Comparison of ENCODE assay signal across 1 cellular context in the genomic region with DNA sequence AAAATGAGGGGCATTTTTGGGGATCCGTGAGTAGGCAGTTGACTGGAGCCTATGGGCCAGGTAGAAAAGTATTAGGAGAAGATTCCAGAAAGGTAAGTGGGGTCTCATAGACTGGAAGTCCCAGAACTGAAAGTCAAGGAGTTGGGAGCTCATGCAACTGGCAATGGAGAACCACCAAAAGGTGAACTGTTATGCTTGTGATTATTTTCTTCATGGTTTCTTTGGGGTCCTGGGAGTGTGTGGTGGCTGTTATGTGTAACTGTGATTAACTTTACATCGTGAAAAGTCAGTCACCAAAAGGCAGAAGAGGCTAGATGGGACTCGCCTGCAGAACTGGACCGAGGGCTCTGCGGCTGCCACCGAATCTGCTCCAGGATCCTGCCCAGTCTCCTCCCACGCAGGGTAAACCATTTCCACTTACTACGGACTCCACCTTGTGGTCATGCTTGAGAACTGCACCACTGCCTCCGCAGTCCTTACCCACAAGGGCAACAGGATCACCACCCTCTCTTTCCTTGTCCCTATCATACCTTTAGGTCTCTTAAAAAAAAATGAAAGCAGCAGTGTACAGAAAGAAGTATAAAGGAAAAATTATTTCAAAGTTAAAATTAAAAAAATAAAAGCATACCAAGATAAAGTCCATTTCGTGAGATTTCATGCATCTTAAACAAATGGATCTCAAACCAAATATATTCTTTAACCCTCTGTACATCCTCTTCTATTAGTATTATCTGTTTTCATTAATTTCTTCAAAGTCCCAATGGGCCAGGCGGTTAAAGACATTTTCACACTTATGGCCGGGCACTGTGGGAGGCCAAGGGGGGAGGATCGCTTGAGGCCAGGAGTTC.
TF ChIP-seq lines count a peak whose summit lies in the region.

No MANE protein-coding gene starts in this region.

TF ChIP-seq in GM12878, 131 proteins besides CTCF, POLR2A, EP300 and RAD21 (continued from another document and continues in another):
- TF ChIP-seq, protein P1, sequence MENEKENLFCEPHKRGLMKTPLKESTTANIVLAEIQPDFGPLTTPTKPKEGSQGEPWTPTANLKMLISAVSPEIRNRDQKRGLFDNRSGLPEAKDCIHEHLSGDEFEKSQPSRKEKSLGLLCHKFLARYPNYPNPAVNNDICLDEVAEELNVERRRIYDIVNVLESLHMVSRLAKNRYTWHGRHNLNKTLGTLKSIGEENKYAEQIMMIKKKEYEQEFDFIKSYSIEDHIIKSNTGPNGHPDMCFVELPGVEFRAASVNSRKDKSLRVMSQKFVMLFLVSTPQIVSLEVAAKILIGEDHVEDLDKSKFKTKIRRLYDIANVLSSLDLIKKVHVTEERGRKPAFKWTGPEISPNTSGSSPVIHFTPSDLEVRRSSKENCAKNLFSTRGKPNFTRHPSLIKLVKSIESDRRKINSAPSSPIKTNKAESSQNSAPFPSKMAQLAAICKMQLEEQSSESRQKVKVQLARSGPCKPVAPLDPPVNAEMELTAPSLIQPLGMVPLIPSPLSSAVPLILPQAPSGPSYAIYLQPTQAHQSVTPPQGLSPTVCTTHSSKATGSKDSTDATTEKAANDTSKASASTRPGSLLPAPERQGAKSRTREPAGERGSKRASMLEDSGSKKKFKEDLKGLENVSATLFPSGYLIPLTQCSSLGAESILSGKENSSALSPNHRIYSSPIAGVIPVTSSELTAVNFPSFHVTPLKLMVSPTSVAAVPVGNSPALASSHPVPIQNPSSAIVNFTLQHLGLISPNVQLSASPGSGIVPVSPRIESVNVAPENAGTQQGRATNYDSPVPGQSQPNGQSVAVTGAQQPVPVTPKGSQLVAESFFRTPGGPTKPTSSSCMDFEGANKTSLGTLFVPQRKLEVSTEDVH (IDR thresholded peaks at IDR 0.05; ENCODE audit: low read depth, partially characterized antibody): no peak
- TF ChIP-seq RCOR1 (conservative IDR thresholded peaks at IDR 0.05; ENCODE audit: low read depth, low read length) (no peak), YBX1 (IDR thresholded peaks at IDR 0.05) (no peak), ASH2L (IDR thresholded peaks at IDR 0.05; ENCODE audit: borderline replicate concordance, low read depth) (no peak), WRNIP1 (IDR thresholded peaks at IDR 0.05; ENCODE audit: borderline replicate concordance, low read depth, low read length) (no peak), ATF7 (IDR thresholded peaks at IDR 0.05; ENCODE audit: low read depth) (0 out of 2 replicates have a peak, but pooled peaks have one; percentile 32), JUND (IDR thresholded peaks at IDR 0.05; ENCODE audit: low read depth, low read length) (no peak), RELA (IDR thresholded peaks at IDR 0.05; ENCODE audit: borderline replicate concordance, partially characterized antibody) (no peak), TARDBP (IDR thresholded peaks at IDR 0.05; ENCODE audit: borderline replicate concordance) (no peak), CHD1 (IDR thresholded peaks at IDR 0.05; ENCODE audit: low read depth, low read length) (no peak), FOXM1 (IDR thresholded peaks at IDR 0.05; ENCODE audit: low read depth, low read length) (no peak), KDM1A (IDR thresholded peaks at IDR 0.05; ENCODE audit: borderline replicate concordance) (no peak), NBN (IDR thresholded peaks at IDR 0.05) (0 out of 2 replicates have a peak, but pooled peaks have one; percentile 68), IRF4 (IDR thresholded peaks at IDR 0.05; ENCODE audit: low read depth, low read length) (peak; percentile 56; the same call in 1 of the 2 replicates), BMI1 (IDR thresholded peaks at IDR 0.05; ENCODE audit: borderline replicate concordance) (no peak), NR2C2 (IDR thresholded peaks at IDR 0.05; ENCODE audit: borderline replicate concordance, control insufficient read depth, insufficient read length, low read depth) (no peak), RAD51 (IDR thresholded peaks at IDR 0.05) (no peak), HDGF (IDR thresholded peaks at IDR 0.05) (peak; percentile 53; the same call in 1 of the 2 replicates), RBBP5 (conservative IDR thresholded peaks at IDR 0.05) (no peak), SMAD1 (IDR thresholded peaks at IDR 0.05; ENCODE audit: low read depth, partially characterized antibody) (no peak), SP1 (IDR thresholded peaks at IDR 0.05; ENCODE audit: low read depth, low read length) (no peak), TCF3 (IDR thresholded peaks at IDR 0.05; ENCODE audit: borderline replicate concordance, insufficient read depth, low read depth, low read length) (no peak), PAX5 (IDR thresholded peaks at IDR 0.05; ENCODE audit: borderline replicate concordance, low read depth, low read length) (no peak), GABPA (IDR thresholded peaks at IDR 0.05; ENCODE audit: low read depth) (no peak), SIX5 (IDR thresholded peaks at IDR 0.05; ENCODE audit: low read depth, low read length, severe bottlenecking) (no peak), DPF2 (IDR thresholded peaks at IDR 0.05) (no peak), SRF (IDR thresholded peaks at IDR 0.05; ENCODE audit: low read depth in 2 of 2, low read length in 2 of 2) (no peak), POLR2AphosphoS2 (IDR thresholded peaks at IDR 0.05; ENCODE audit: low read depth, low read length) (no peak), POU2F2 (IDR thresholded peaks at IDR 0.05; ENCODE audit: borderline replicate concordance, low read depth, low read length) (no peak), ZNF24 (IDR thresholded peaks at IDR 0.05) (peak; percentile 36; the same call in 1 of the 2 replicates), NFIC (IDR thresholded peaks at IDR 0.05; ENCODE audit: low read depth, low read length) (no peak)
- TF ChIP-seq, protein P2, sequence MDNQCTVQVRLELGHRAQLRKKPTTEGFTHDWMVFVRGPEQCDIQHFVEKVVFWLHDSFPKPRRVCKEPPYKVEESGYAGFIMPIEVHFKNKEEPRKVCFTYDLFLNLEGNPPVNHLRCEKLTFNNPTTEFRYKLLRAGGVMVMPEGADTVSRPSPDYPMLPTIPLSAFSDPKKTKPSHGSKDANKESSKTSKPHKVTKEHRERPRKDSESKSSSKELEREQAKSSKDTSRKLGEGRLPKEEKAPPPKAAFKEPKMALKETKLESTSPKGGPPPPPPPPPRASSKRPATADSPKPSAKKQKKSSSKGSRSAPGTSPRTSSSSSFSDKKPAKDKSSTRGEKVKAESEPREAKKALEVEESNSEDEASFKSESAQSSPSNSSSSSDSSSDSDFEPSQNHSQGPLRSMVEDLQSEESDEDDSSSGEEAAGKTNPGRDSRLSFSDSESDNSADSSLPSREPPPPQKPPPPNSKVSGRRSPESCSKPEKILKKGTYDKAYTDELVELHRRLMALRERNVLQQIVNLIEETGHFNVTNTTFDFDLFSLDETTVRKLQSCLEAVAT (IDR thresholded peaks at IDR 0.05): peak; percentile 61; the same call in 1 of the 2 replicates
- TF ChIP-seq, protein P3, sequence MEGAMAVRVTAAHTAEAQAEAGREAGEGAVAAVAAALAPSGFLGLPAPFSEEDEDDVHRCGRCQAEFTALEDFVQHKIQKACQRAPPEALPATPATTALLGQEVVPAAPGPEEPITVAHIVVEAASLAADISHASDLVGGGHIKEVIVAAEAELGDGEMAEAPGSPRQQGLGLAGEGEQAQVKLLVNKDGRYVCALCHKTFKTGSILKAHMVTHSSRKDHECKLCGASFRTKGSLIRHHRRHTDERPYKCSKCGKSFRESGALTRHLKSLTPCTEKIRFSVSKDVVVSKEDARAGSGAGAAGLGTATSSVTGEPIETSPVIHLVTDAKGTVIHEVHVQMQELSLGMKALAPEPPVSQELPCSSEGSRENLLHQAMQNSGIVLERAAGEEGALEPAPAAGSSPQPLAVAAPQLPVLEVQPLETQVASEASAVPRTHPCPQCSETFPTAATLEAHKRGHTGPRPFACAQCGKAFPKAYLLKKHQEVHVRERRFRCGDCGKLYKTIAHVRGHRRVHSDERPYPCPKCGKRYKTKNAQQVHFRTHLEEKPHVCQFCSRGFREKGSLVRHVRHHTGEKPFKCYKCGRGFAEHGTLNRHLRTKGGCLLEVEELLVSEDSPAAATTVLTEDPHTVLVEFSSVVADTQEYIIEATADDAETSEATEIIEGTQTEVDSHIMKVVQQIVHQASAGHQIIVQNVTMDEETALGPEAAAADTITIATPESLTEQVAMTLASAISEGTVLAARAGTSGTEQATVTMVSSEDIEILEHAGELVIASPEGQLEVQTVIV (IDR thresholded peaks at IDR 0.05; ENCODE audit: borderline replicate concordance, partially characterized antibody): no peak
- TF ChIP-seq, protein P4, sequence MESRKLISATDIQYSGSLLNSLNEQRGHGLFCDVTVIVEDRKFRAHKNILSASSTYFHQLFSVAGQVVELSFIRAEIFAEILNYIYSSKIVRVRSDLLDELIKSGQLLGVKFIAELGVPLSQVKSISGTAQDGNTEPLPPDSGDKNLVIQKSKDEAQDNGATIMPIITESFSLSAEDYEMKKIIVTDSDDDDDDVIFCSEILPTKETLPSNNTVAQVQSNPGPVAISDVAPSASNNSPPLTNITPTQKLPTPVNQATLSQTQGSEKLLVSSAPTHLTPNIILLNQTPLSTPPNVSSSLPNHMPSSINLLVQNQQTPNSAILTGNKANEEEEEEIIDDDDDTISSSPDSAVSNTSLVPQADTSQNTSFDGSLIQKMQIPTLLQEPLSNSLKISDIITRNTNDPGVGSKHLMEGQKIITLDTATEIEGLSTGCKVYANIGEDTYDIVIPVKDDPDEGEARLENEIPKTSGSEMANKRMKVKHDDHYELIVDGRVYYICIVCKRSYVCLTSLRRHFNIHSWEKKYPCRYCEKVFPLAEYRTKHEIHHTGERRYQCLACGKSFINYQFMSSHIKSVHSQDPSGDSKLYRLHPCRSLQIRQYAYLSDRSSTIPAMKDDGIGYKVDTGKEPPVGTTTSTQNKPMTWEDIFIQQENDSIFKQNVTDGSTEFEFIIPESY (IDR thresholded peaks at IDR 0.05): no peak
- TF ChIP-seq, protein P5, sequence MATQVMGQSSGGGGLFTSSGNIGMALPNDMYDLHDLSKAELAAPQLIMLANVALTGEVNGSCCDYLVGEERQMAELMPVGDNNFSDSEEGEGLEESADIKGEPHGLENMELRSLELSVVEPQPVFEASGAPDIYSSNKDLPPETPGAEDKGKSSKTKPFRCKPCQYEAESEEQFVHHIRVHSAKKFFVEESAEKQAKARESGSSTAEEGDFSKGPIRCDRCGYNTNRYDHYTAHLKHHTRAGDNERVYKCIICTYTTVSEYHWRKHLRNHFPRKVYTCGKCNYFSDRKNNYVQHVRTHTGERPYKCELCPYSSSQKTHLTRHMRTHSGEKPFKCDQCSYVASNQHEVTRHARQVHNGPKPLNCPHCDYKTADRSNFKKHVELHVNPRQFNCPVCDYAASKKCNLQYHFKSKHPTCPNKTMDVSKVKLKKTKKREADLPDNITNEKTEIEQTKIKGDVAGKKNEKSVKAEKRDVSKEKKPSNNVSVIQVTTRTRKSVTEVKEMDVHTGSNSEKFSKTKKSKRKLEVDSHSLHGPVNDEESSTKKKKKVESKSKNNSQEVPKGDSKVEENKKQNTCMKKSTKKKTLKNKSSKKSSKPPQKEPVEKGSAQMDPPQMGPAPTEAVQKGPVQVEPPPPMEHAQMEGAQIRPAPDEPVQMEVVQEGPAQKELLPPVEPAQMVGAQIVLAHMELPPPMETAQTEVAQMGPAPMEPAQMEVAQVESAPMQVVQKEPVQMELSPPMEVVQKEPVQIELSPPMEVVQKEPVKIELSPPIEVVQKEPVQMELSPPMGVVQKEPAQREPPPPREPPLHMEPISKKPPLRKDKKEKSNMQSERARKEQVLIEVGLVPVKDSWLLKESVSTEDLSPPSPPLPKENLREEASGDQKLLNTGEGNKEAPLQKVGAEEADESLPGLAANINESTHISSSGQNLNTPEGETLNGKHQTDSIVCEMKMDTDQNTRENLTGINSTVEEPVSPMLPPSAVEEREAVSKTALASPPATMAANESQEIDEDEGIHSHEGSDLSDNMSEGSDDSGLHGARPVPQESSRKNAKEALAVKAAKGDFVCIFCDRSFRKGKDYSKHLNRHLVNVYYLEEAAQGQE (IDR thresholded peaks at IDR 0.05; ENCODE audit: low read depth, low read length): no peak
- TF ChIP-seq, protein P6, sequence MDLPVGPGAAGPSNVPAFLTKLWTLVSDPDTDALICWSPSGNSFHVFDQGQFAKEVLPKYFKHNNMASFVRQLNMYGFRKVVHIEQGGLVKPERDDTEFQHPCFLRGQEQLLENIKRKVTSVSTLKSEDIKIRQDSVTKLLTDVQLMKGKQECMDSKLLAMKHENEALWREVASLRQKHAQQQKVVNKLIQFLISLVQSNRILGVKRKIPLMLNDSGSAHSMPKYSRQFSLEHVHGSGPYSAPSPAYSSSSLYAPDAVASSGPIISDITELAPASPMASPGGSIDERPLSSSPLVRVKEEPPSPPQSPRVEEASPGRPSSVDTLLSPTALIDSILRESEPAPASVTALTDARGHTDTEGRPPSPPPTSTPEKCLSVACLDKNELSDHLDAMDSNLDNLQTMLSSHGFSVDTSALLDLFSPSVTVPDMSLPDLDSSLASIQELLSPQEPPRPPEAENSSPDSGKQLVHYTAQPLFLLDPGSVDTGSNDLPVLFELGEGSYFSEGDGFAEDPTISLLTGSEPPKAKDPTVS (IDR thresholded peaks at IDR 0.05; ENCODE audit: low read depth, low read length): no peak
- TF ChIP-seq, protein P7, sequence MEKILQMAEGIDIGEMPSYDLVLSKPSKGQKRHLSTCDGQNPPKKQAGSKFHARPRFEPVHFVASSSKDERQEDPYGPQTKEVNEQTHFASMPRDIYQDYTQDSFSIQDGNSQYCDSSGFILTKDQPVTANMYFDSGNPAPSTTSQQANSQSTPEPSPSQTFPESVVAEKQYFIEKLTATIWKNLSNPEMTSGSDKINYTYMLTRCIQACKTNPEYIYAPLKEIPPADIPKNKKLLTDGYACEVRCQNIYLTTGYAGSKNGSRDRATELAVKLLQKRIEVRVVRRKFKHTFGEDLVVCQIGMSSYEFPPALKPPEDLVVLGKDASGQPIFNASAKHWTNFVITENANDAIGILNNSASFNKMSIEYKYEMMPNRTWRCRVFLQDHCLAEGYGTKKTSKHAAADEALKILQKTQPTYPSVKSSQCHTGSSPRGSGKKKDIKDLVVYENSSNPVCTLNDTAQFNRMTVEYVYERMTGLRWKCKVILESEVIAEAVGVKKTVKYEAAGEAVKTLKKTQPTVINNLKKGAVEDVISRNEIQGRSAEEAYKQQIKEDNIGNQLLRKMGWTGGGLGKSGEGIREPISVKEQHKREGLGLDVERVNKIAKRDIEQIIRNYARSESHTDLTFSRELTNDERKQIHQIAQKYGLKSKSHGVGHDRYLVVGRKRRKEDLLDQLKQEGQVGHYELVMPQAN (conservative IDR thresholded peaks at IDR 0.05): no peak
- TF ChIP-seq, protein P8, sequence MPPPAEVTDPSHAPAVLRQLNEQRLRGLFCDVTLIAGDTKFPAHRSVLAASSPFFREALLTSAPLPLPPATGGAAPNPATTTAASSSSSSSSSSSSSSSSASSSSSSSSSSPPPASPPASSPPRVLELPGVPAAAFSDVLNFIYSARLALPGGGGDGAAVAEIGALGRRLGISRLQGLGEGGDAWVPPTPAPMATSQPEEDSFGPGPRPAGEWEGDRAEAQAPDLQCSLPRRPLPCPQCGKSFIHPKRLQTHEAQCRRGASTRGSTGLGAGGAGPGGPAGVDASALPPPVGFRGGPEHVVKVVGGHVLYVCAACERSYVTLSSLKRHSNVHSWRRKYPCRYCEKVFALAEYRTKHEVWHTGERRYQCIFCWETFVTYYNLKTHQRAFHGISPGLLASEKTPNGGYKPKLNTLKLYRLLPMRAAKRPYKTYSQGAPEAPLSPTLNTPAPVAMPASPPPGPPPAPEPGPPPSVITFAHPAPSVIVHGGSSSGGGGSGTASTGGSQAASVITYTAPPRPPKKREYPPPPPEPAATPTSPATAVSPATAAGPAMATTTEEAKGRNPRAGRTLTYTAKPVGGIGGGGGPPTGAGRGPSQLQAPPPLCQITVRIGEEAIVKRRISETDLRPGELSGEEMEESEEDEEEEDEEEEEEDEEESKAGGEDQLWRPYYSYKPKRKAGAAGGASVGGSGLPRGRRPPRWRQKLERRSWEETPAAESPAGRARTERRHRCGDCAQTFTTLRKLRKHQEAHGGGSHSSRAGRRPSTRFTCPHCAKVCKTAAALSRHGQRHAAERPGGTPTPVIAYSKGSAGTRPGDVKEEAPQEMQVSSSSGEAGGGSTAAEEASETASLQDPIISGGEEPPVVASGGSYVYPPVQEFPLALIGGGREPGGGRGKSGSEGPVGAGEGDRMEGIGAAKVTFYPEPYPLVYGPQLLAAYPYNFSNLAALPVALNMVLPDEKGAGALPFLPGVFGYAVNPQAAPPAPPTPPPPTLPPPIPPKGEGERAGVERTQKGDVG (CRISPR knock-in tag; IDR thresholded peaks at IDR 0.05): no peak
